8 cellular contexts compared by ENCODE assay signal in genomic region chr1:145465405-145466144, GRCh38. TPM values are rescaled to one million over a fixed set of nuclear protein-coding genes. Genes with fewer than 3 reads are reported as not detected.
DNase-seq lines count a peak whose midpoint lies in the region; ATAC-seq, FAIRE-seq and TF ChIP-seq lines count a peak whose summit lies in the region.
"Not testable (repeated sequence)": the region's sequence is repeated elsewhere in the genome, so short reads cannot be mapped to it uniquely, and the experiment has no call there.

No MANE protein-coding gene starts in this region.

- TF ChIP-seq RAD21 in HepG2 (CRISPR knock-in tag; IDR thresholded peaks at IDR 0.05): 0 out of 2 replicates have a peak, but pooled peaks have one; percentile 33

- ATAC-seq in HG03354 (IDR thresholded peaks at IDR 0.05; ENCODE audit: poor library complexity, severe bottlenecking, unreplicated experiment) (peak; percentile 83), HepG2 (peak; percentile 91)

- DNase-seq in BE2C (peak; percentile 85), GM19240 (ENCODE audit: insufficient read length, low spot score) (peak; percentile 44), NCI-H510A treated with DMSO at 0.1 percent for 48 hours (lab: John Stamatoyannopoulos, UW) (peak; percentile 30), choroid plexus epithelial cell (ENCODE audit: low read depth) (peak; percentile 91), HepG2 (ENCODE audit: low spot score) (peak; percentile 87)
- peak; percentile 92 for DNase-seq in activated CD4-positive, alpha-beta T cell treated with anti-CD3 and anti-CD28 coated beads for 48 hours
- peak; percentile 77 to 86 for DNase-seq in stimulated activated CD4-positive, alpha-beta T cell treated with anti-CD3 and anti-CD28 coated beads, Interleukin-2, amount 100 ng/mL, for 24 hours

- WGBS in HepG2 (ENCODE audit: low lambda C conversion rate): 2% methylated on average over 18 of the region's 35 CpGs

- TF ChIP-seq EP300 in HepG2 (IDR thresholded peaks at IDR 0.05; ENCODE audit: low read depth in 2 of 2, low read length in 2 of 2) (peak in 1 of 2 experiments; percentile 29; a peak in 1 of 4 replicates), HepG2 (CRISPR knock-in tag; IDR thresholded peaks at IDR 0.05; ENCODE audit: borderline replicate concordance) (peak; percentile 51; the same call in 1 of the 2 replicates)

- TSS peak; percentile 100 for BruUV-seq in HepG2 (replicated peaks; lab: Mats Ljungman, UMichigan)

- peak; percentile 92 to 98 for TF ChIP-seq POLR2A in HepG2 (IDR thresholded peaks at IDR 0.05; ENCODE audit: insufficient read depth in 1 of 2, low read depth in 2 of 2, low read length in 2 of 2)

- H3K4me1 ChIP-seq in BE2C; HepG2 (ENCODE audit: insufficient read depth, low read length): not testable (repeated sequence)

- peak overlapping the region; percentile 57 for H3K27ac ChIP-seq in HepG2 (ENCODE audit: extremely low read length, insufficient read depth, low read length)

- H3K79me2 ChIP-seq in HepG2 (ENCODE audit: insufficient read depth, low read length): not testable (repeated sequence)

- not testable (repeated sequence) for H4K20me1 ChIP-seq in HepG2 (ENCODE audit: insufficient read depth, low read length)

- not testable (repeated sequence) for TF ChIP-seq CTCF in BE2C (IDR thresholded peaks at IDR 0.05; ENCODE audit: low read depth, low read length); choroid plexus epithelial cell (conservative IDR thresholded peaks at IDR 0.05; ENCODE audit: low read depth, low read length); HepG2 (CRISPR knock-in tag; IDR thresholded peaks at IDR 0.05)

- H3K4me2 ChIP-seq in HepG2 (ENCODE audit: low read depth, low read length): peak overlapping the region; percentile 69

- H2AFZ ChIP-seq in HepG2 (ENCODE audit: low read length): peak overlapping the region; percentile 29

- CTCF ChIA-PET in HepG2 (lab: Yijun Ruan, JAX; ENCODE audit: low intra/inter-chr PET ratio, low total read pairs): not testable (repeated sequence)

- H3K36me3 ChIP-seq in BE2C; HepG2 (replicated peaks in 1 of 2; ENCODE audit: control insufficient read depth in 1 of 2, insufficient read depth in 2 of 2, low read length in 2 of 2): not testable (repeated sequence)

- peak overlapping the region; percentile 71 for H3K9ac ChIP-seq in HepG2 (ENCODE audit: insufficient read depth, low read depth, low read length)

- FAIRE-seq in HepG2 (lab: Jason Lieb, UNC): not testable (repeated sequence)

- intact Hi-C loops in HepG2 (cut with micrococcal nuclease; ENCODE audit: unreplicated experiment): not testable (repeated sequence)

- H3K9me3 ChIP-seq in BE2C; HepG2 (ENCODE audit: low read length): not testable (repeated sequence)

- not testable (repeated sequence) for H3K27me3 ChIP-seq in BE2C; HepG2 (ENCODE audit: control insufficient read depth in 1 of 2, insufficient read depth in 2 of 2, low read length in 2 of 2)

- in situ Hi-C loops in HepG2 (cut with HindIII; ENCODE audit: extremely low pct_ligation_motif_present, low pct_unique_long_range_greater_than_20kb): not testable (repeated sequence)

- POLR2A ChIA-PET in HepG2 (lab: Yijun Ruan, JAX): interaction anchor here (0.7 to 0.9 kb wide), 5 partner anchors 40 to 586 kb away, joined by 3 to 8 read pairs (median 4); partner anchors contain the start of gene NBPF20

- H3K4me3 ChIP-seq in BE2C (ENCODE audit: low read depth, low read length): peak overlapping the region; percentile 51
- peak overlapping the region; percentile 48 for H3K4me3 ChIP-seq in choroid plexus epithelial cell (ENCODE audit: low read depth, low read length)
- H3K4me3 ChIP-seq in HepG2 (replicated peaks in 1 of 3; ENCODE audit: insufficient read depth in 1 of 3, low read depth in 2 of 3, low read length in 3 of 3): peak overlapping the region; percentile 38 to 62 (median 53); a peak in 5 of 6 replicates

TF ChIP-seq in HepG2, 621 proteins besides CTCF, POLR2A, EP300 and RAD21 (continues in another document):
- TF ChIP-seq ARNT2 (CRISPR knock-in tag; IDR thresholded peaks at IDR 0.05; ENCODE audit: low read depth) (0 out of 2 replicates have a peak, but pooled peaks have one; percentile 41), LCORL (IDR thresholded peaks at IDR 0.05) (0 out of 2 replicates have a peak, but pooled peaks have one; percentile 29), ZC3H4 (CRISPR knock-in tag; IDR thresholded peaks at IDR 0.05; ENCODE audit: borderline replicate concordance) (peak; percentile 83; the same call in 1 of the 2 replicates), IRF2 (CRISPR knock-in tag; IDR thresholded peaks at IDR 0.05) (0 out of 2 replicates have a peak, but pooled peaks have one; percentile 36), ZNF503 (CRISPR knock-in tag; IDR thresholded peaks at IDR 0.05) (peak; percentile 59; the same call in 1 of the 2 replicates), ZNF7 (CRISPR knock-in tag; IDR thresholded peaks at IDR 0.05) (peak; percentile 92), PATZ1 (CRISPR knock-in tag; IDR thresholded peaks at IDR 0.05) (0 out of 2 replicates have a peak, but pooled peaks have one; percentile 27), CREB1 (CRISPR knock-in tag; IDR thresholded peaks at IDR 0.05) (peak; percentile 13), GATA4 (IDR thresholded peaks at IDR 0.05; ENCODE audit: borderline replicate concordance, low read depth) (peak; percentile 98), MAFK (conservative IDR thresholded peaks at IDR 0.05 in 1 of 2, IDR thresholded peaks at IDR 0.05 in 1 of 2; ENCODE audit: low read length in 2 of 2) (peak; percentile 75 to 86), MAFF (IDR thresholded peaks at IDR 0.05; ENCODE audit: low read depth, low read length) (peak; percentile 74), SAP130 (CRISPR knock-in tag; IDR thresholded peaks at IDR 0.05; ENCODE audit: low read depth) (peak; percentile 58), DR1 (CRISPR knock-in tag; IDR thresholded peaks at IDR 0.05) (peak; percentile 67; the same call in 1 of the 2 replicates), SNAPC2 (CRISPR knock-in tag; IDR thresholded peaks at IDR 0.05) (peak; percentile 95)
- not testable (repeated sequence) for TF ChIP-seq LCORL (CRISPR knock-in tag; IDR thresholded peaks at IDR 0.05); CREB1 (IDR thresholded peaks at IDR 0.05)

RNA-seq across cellular contexts. Expression of gene NBPF20, which starts 40.2 kb away (rescaled TPM):
- 0.91 TPM for polyA plus RNA-seq in BE2C (2012; ENCODE audit: insufficient read depth, insufficient read length, low read depth)
- total RNA-seq in HepG2 (2016; rRNA removed; fragmentation: Illumina TruSeq; extraction: Trizol): 3.1 and 3.4 TPM in 2 replicates
- total RNA-seq in HepG2 (2016; cell fraction: cytosol; rRNA removed; fragmentation: Illumina TruSeq; extraction: Trizol; ENCODE audit: low read depth): 0.35 and 0.61 TPM in 2 replicates
- 2.8 TPM in 2 replicates for total RNA-seq in HepG2 (2016; cell fraction: insoluble cytoplasmic fraction; rRNA removed; fragmentation: Illumina TruSeq; extraction: Trizol)
- total RNA-seq in HepG2 (2016; cell fraction: membrane; rRNA removed; fragmentation: Illumina TruSeq; extraction: Trizol): 1.1 and 1.6 TPM in 2 replicates
- total RNA-seq in HepG2 (2016; cell fraction: nucleus; rRNA removed; fragmentation: Illumina TruSeq; extraction: Trizol): 4.0 and 5.7 TPM in 2 replicates
- polyA plus RNA-seq in HepG2 (2011; rRNA removed): 2.8 and 3.0 TPM in 2 replicates
- polyA plus RNA-seq in HepG2 (2011; cell fraction: cytosol; rRNA removed): 1.2 and 2.2 TPM in 2 replicates
- polyA plus RNA-seq in HepG2 (2011; cell fraction: nucleus; rRNA removed): 3.2 and 3.9 TPM in 2 replicates
- polyA plus RNA-seq in HepG2 (2012): 1.3 and 2.5 TPM in 2 replicates
- 0.24 and 0.36 TPM in 2 replicates for polyA plus RNA-seq in HepG2 (2016; cell fraction: cytosol; fragmentation: Illumina TruSeq; extraction: Trizol; ENCODE audit: low read depth)
- polyA plus RNA-seq in HepG2 (2016; cell fraction: insoluble cytoplasmic fraction; fragmentation: Illumina TruSeq; extraction: Trizol; ENCODE audit: low read depth): 1.6 and 1.7 TPM in 2 replicates
- 0.45 and 0.47 TPM in 2 replicates for polyA plus RNA-seq in HepG2 (2016; cell fraction: membrane; fragmentation: Illumina TruSeq; extraction: Trizol; ENCODE audit: low read depth)
- polyA plus RNA-seq in HepG2 (2016; cell fraction: nucleus; fragmentation: Illumina TruSeq; extraction: Trizol; ENCODE audit: insufficient read depth, low read depth): 4.9 and 5.4 TPM in 2 replicates
- 3.0 and 8.7 TPM in 2 replicates for polyA minus RNA-seq in HepG2 (2011; rRNA and poly(A)+ RNA removed; ENCODE audit: low replicate concordance)
- 1.1 and 1.6 TPM in 2 replicates for polyA minus RNA-seq in HepG2 (2011; cell fraction: cytosol; rRNA and poly(A)+ RNA removed)
- polyA minus RNA-seq in HepG2 (2011; cell fraction: nucleus; rRNA and poly(A)+ RNA removed): 5.0 and 7.7 TPM in 2 replicates

Comparison
In these comparisons a context has a peak if more than half of its experiments do, and no peak if none do; other contexts are left out.
1. Peak in every context shown above with its lines: DNase-seq, ATAC-seq, H3K4me3 ChIP-seq and H3K27ac ChIP-seq.
2. DNase-seq: peak in every context shown above with its lines; median percentile 92 in activated CD4-positive, alpha-beta T cell treated with anti-CD3 and anti-CD28 coated beads for 48 hours; 91 in choroid plexus epithelial cell; 87 in HepG2; 85 in BE2C; 82 in stimulated activated CD4-positive, alpha-beta T cell treated with anti-CD3 and anti-CD28 coated beads, Interleukin-2, amount 100 ng/mL, for 24 hours; 44 in GM19240; 30 in NCI-H510A treated with DMSO at 0.1 percent for 48 hours.